ENCODE assay signal across 8 cellular contexts in the genomic region with DNA sequence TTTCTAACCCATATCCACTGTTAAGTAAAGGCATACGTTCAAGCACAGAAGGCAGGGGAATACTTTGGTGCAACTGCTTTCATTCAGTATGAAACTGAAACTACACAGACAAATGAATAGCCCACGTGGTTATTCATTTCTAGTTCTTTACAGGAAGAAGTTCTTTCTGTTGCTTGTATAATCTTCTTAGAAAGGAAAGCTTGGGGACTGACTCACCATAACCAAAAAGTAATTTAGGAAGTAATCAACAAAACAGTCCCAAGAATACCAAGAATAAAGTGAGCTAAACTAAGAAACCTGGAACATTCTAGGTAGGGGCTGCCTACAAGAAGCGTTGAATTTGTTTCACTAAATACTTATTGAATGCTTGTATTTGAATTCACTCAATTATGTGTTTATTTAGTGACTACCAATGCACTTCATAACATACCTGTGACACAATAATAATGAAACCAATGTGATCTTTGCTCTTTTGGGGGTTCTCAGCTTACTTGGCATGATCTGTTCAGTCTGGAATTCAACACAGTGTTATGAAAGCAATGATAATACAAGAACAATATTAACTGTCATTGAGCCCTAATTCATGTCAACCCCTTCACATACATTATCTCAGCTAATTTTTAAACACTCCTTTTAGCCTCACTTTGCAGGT. TPM values are rescaled to one million over a fixed set of nuclear protein-coding genes. Genes with fewer than 3 reads are reported as not detected.
DNase-seq lines count a peak whose midpoint lies in the region; ATAC-seq, FAIRE-seq and TF ChIP-seq lines count a peak whose summit lies in the region.

No MANE protein-coding gene starts in this region.

- H3K9me3 Mint-ChIP-seq in endothelial cell (ENCODE audit: unreplicated experiment): no peaks in the 10 kb centered on the region

- peaks cover 8% of the 10 kb centered on the region for H3K36me3 Mint-ChIP-seq in endothelial cell (ENCODE audit: low read depth, unreplicated experiment)

- ATAC-seq in GM21825 (IDR thresholded peaks at IDR 0.05; ENCODE audit: unreplicated experiment): peak; percentile 100

- peak; percentile 36 for DNase-seq in GM18507 (ENCODE audit: extremely low spot score, insufficient read length, low read depth)
- DNase-seq in KG1 (lab: John Stamatoyannopoulos, UW): peak; percentile 20
- peak; percentile 35 for DNase-seq in astrocyte of the cerebellum (ENCODE audit: low read depth)
- peak; percentile 60 for DNase-seq in medulla oblongata (ENCODE audit: extremely low spot score)
- no peak for DNase-seq in amniotic stem cell (lab: John Stamatoyannopoulos, UW)
- no peak for DNase-seq in endothelial cell (ENCODE audit: low spot score)
- DNase-seq in SHP77 (lab: John Stamatoyannopoulos, UW): no peak

- H3K4me1 Mint-ChIP-seq in endothelial cell (ENCODE audit: unreplicated experiment): no peaks in the 10 kb centered on the region

- peak; percentile 94 for FAIRE-seq in GM18507 (lab: Jason Lieb, UNC)

- no peaks in the 10 kb centered on the region for H3K27me3 Mint-ChIP-seq in endothelial cell (ENCODE audit: unreplicated experiment)

- H3K27ac Mint-ChIP-seq in endothelial cell (ENCODE audit: unreplicated experiment): no peak overlapping the region

- H3K4me3 Mint-ChIP-seq in endothelial cell (ENCODE audit: unreplicated experiment): no peak overlapping the region

- TF ChIP-seq CTCF in astrocyte of the cerebellum (IDR thresholded peaks at IDR 0.05; ENCODE audit: low read depth, low read length, missing control alignments): no peak
- TF ChIP-seq CTCF in endothelial cell (IDR thresholded peaks at IDR 0.05; ENCODE audit: unreplicated experiment): no peak

- no peak overlapping the region for H3K4me3 ChIP-seq in astrocyte of the cerebellum (ENCODE audit: low read depth, low read length)

- in situ Hi-C loops in astrocyte of the cerebellum (cut with HindIII; ENCODE audit: low sequenced_read_pairs): no loop called here

RNA-seq across cellular contexts. Expression of a gene that starts 25.1 kb away (rescaled TPM):
- 6.4 TPM for total RNA-seq in endothelial cell (ENCODE audit: unreplicated experiment)

Comparison
In these comparisons a context has a peak if more than half of its experiments do, and no peak if none do; other contexts are left out.
1. DNase-seq: peak in GM18507 (single experiment), KG1 (single experiment), astrocyte of the cerebellum (single experiment) and medulla oblongata (single experiment); none in amniotic stem cell (single experiment), endothelial cell (single experiment) and SHP77 (0 of 2).